In the genomic region with DNA sequence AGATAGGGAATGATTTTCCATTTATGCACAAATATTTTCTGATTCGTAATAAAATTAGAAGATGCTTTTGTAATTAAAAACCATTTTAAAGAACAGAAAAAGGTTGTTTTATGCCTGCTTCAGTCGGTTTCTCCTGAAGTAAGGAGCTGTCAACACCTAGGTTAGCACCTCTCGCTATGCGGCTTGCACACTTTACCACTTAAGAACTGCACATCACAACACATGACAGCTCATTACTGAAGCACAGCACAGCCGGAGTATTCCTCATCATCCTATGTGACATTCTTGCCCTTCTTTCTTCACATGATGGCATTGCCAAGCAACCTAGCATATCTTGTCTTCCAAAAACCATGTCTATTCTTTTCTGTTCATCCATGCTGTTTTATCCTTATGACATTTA, we compare ENCODE assay signal across 6 cellular contexts. TPM values are rescaled to one million over a fixed set of nuclear protein-coding genes. Genes with fewer than 3 reads are reported as not detected.
"Had no signal": no experiment of that assay in that cellular context is flagged by ENCODE, and none has a peak within 500 bp of the region (broad histone marks: within the 10 kb centered on the region; RNA-seq: fewer than 3 reads in every experiment).

No MANE protein-coding gene starts in this region.

- H3K4me3 ChIP-seq: GM23338, K562 had no signal

- H3K4me2 ChIP-seq: GM23338 had no signal

- H3K27ac Mint-ChIP-seq: GM23338, H9 had no signal

- ATAC-seq: GM23338 had no signal

- DNase-seq: H9, HCEC 1CT, IMR-90 had no signal

- H3K4me1 Mint-ChIP-seq: GM23338, H9 had no signal

- H3K9me3 Mint-ChIP-seq: GM23338, H9 had no signal

- H2AFZ ChIP-seq: GM23338 had no signal

- H3K4me3 Mint-ChIP-seq: GM23338, H9 had no signal

RNA-seq across cellular contexts. Expression of a gene that starts 5.4 kb away (rescaled TPM):
- total RNA-seq: HT-29, IMR-90, K562 had no signal
- polyA plus RNA-seq: IMR-90, K562 had no signal
